Comparison of ENCODE assay signal across 1 cellular context in the genomic region with DNA sequence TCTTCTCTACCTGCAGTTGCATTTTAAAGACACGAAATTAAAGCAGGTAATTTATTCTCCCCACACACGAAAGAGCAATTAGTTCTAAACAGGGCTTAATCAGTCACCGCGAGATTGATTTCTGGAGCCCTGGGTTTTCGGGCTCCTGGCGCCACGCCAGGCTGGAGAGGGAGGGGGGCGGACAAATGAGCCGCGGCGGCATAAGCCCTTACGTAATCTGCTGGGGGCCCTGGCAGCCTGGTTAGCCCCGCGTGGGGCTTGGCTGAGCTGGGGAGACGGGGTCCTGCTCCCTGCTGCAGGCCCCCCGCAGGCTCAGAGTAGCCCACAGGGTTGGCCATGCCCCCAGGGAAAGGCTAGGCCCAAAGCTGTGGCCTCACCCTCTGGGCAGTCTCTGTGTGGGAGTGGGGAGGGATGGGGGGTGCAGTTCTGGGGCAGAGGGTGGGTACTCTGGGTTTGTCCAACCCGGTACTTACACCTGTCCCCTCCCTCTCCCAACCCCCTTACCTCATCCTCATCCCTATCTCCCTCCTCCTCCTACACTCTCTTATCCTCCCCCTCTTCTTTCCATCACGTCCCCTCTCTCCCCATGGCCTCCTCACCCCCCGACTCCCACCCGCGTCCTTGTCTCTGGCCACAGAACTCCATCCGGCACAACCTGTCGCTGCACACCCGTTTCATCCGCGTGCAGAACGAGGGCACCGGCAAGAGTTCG.
A peak's percentile ranks its signal among the peaks of the same experiment; 100 is the strongest.
TF ChIP-seq lines count a peak whose summit lies in the region.

No MANE protein-coding gene starts in this region.

TF ChIP-seq in HEK293, 187 proteins besides CTCF, POLR2A, EP300 and RAD21 (continued from another document and continues in another):
- TF ChIP-seq, protein P1, sequence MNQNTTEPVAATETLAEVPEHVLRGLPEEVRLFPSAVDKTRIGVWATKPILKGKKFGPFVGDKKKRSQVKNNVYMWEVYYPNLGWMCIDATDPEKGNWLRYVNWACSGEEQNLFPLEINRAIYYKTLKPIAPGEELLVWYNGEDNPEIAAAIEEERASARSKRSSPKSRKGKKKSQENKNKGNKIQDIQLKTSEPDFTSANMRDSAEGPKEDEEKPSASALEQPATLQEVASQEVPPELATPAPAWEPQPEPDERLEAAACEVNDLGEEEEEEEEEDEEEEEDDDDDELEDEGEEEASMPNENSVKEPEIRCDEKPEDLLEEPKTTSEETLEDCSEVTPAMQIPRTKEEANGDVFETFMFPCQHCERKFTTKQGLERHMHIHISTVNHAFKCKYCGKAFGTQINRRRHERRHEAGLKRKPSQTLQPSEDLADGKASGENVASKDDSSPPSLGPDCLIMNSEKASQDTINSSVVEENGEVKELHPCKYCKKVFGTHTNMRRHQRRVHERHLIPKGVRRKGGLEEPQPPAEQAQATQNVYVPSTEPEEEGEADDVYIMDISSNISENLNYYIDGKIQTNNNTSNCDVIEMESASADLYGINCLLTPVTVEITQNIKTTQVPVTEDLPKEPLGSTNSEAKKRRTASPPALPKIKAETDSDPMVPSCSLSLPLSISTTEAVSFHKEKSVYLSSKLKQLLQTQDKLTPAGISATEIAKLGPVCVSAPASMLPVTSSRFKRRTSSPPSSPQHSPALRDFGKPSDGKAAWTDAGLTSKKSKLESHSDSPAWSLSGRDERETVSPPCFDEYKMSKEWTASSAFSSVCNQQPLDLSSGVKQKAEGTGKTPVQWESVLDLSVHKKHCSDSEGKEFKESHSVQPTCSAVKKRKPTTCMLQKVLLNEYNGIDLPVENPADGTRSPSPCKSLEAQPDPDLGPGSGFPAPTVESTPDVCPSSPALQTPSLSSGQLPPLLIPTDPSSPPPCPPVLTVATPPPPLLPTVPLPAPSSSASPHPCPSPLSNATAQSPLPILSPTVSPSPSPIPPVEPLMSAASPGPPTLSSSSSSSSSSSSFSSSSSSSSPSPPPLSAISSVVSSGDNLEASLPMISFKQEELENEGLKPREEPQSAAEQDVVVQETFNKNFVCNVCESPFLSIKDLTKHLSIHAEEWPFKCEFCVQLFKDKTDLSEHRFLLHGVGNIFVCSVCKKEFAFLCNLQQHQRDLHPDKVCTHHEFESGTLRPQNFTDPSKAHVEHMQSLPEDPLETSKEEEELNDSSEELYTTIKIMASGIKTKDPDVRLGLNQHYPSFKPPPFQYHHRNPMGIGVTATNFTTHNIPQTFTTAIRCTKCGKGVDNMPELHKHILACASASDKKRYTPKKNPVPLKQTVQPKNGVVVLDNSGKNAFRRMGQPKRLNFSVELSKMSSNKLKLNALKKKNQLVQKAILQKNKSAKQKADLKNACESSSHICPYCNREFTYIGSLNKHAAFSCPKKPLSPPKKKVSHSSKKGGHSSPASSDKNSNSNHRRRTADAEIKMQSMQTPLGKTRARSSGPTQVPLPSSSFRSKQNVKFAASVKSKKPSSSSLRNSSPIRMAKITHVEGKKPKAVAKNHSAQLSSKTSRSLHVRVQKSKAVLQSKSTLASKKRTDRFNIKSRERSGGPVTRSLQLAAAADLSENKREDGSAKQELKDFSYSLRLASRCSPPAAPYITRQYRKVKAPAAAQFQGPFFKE (tag by site-specific recombination; IDR thresholded peaks at IDR 0.05; ENCODE audit: borderline replicate concordance), result no peak
- TF ChIP-seq ZNF366 (tag by site-specific recombination; conservative IDR thresholded peaks at IDR 0.05), result peak; percentile 76
- TF ChIP-seq ZNF585B (tag by site-specific recombination; IDR thresholded peaks at IDR 0.05), result no peak
- TF ChIP-seq ZNF830 (tag by site-specific recombination; IDR thresholded peaks at IDR 0.05; ENCODE audit: low read depth), result no peak
- peak; percentile 34; the same call in 1 of the 2 replicates for TF ChIP-seq ZBTB21 (tag by site-specific recombination; IDR thresholded peaks at IDR 0.05)
- TF ChIP-seq, protein P2, sequence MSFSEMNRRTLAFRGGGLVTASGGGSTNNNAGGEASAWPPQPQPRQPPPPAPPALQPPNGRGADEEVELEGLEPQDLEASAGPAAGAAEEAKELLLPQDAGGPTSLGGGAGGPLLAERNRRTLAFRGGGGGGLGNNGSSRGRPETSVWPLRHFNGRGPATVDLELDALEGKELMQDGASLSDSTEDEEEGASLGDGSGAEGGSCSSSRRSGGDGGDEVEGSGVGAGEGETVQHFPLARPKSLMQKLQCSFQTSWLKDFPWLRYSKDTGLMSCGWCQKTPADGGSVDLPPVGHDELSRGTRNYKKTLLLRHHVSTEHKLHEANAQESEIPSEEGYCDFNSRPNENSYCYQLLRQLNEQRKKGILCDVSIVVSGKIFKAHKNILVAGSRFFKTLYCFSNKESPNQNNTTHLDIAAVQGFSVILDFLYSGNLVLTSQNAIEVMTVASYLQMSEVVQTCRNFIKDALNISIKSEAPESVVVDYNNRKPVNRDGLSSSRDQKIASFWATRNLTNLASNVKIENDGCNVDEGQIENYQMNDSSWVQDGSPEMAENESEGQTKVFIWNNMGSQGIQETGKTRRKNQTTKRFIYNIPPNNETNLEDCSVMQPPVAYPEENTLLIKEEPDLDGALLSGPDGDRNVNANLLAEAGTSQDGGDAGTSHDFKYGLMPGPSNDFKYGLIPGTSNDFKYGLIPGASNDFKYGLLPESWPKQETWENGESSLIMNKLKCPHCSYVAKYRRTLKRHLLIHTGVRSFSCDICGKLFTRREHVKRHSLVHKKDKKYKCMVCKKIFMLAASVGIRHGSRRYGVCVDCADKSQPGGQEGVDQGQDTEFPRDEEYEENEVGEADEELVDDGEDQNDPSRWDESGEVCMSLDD (tag by site-specific recombination; IDR thresholded peaks at IDR 0.05), result peak; percentile 47; the same call in 1 of the 2 replicates
- TF ChIP-seq ZNF174 (tag by site-specific recombination; IDR thresholded peaks at IDR 0.05), result no peak
- TF ChIP-seq ZIC2 (tag by site-specific recombination; IDR thresholded peaks at IDR 0.05), result peak; percentile 94
- no peak for TF ChIP-seq ZNF354C (tag by site-specific recombination; IDR thresholded peaks at IDR 0.05; ENCODE audit: borderline replicate concordance, low read depth)
- TF ChIP-seq ZNF138 (tag by site-specific recombination; IDR thresholded peaks at IDR 0.05; ENCODE audit: borderline replicate concordance), result no peak
- peak; percentile 95 for TF ChIP-seq GLIS2 (tag by site-specific recombination; IDR thresholded peaks at IDR 0.05)
- no peak for TF ChIP-seq ZNF501 (tag by site-specific recombination; IDR thresholded peaks at IDR 0.05)
- TF ChIP-seq, protein P3, sequence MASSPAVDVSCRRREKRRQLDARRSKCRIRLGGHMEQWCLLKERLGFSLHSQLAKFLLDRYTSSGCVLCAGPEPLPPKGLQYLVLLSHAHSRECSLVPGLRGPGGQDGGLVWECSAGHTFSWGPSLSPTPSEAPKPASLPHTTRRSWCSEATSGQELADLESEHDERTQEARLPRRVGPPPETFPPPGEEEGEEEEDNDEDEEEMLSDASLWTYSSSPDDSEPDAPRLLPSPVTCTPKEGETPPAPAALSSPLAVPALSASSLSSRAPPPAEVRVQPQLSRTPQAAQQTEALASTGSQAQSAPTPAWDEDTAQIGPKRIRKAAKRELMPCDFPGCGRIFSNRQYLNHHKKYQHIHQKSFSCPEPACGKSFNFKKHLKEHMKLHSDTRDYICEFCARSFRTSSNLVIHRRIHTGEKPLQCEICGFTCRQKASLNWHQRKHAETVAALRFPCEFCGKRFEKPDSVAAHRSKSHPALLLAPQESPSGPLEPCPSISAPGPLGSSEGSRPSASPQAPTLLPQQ (tag by site-specific recombination; IDR thresholded peaks at IDR 0.05), result peak; percentile 65; the same call in 1 of the 2 replicates
- peak; percentile 79 for TF ChIP-seq KLF10 (tag by site-specific recombination; IDR thresholded peaks at IDR 0.05)
- TF ChIP-seq, protein P4, sequence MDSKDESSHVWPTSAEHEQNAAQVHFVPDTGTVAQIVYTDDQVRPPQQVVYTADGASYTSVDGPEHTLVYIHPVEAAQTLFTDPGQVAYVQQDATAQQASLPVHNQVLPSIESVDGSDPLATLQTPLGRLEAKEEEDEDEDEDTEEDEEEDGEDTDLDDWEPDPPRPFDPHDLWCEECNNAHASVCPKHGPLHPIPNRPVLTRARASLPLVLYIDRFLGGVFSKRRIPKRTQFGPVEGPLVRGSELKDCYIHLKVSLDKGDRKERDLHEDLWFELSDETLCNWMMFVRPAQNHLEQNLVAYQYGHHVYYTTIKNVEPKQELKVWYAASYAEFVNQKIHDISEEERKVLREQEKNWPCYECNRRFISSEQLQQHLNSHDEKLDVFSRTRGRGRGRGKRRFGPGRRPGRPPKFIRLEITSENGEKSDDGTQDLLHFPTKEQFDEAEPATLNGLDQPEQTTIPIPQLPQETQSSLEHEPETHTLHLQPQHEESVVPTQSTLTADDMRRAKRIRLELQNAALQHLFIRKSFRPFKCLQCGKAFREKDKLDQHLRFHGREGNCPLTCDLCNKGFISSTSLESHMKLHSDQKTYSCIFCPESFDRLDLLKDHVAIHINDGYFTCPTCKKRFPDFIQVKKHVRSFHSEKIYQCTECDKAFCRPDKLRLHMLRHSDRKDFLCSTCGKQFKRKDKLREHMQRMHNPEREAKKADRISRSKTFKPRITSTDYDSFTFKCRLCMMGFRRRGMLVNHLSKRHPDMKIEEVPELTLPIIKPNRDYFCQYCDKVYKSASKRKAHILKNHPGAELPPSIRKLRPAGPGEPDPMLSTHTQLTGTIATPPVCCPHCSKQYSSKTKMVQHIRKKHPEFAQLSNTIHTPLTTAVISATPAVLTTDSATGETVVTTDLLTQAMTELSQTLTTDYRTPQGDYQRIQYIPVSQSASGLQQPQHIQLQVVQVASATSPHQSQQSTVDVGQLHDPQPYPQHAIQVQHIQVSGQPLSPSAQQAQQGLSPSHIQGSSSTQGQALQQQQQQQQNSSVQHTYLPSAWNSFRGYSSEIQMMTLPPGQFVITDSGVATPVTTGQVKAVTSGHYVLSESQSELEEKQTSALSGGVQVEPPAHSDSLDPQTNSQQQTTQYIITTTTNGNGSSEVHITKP (tag by site-specific recombination; IDR thresholded peaks at IDR 0.05), result 0 out of 2 replicates have a peak, but pooled peaks have one; percentile 18
- no peak for TF ChIP-seq ZNF211 (tag by site-specific recombination; IDR thresholded peaks at IDR 0.05; ENCODE audit: low read depth)
- TF ChIP-seq ZNF777 (tag by site-specific recombination; IDR thresholded peaks at IDR 0.05; ENCODE audit: borderline replicate concordance), result no peak
- TF ChIP-seq ZFP3 (tag by site-specific recombination; IDR thresholded peaks at IDR 0.05; ENCODE audit: low read depth), result no peak
- no peak for TF ChIP-seq ZNF155 (tag by site-specific recombination; IDR thresholded peaks at IDR 0.05)
- no peak for TF ChIP-seq ZNF274 (IDR thresholded peaks at IDR 0.05; ENCODE audit: low read length)
- TF ChIP-seq ZNF274 (tag by site-specific recombination; IDR thresholded peaks at IDR 0.05; ENCODE audit: borderline replicate concordance), result no peak
- peak; percentile 67; the same call in 1 of the 2 replicates for TF ChIP-seq ZSCAN23 (tag by site-specific recombination; IDR thresholded peaks at IDR 0.05)
- TF ChIP-seq, protein P5, sequence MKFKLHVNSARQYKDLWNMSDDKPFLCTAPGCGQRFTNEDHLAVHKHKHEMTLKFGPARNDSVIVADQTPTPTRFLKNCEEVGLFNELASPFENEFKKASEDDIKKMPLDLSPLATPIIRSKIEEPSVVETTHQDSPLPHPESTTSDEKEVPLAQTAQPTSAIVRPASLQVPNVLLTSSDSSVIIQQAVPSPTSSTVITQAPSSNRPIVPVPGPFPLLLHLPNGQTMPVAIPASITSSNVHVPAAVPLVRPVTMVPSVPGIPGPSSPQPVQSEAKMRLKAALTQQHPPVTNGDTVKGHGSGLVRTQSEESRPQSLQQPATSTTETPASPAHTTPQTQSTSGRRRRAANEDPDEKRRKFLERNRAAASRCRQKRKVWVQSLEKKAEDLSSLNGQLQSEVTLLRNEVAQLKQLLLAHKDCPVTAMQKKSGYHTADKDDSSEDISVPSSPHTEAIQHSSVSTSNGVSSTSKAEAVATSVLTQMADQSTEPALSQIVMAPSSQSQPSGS (tag by site-specific recombination; IDR thresholded peaks at IDR 0.05; ENCODE audit: low read depth), result peak; percentile 74
- peak; percentile 99 for TF ChIP-seq GLIS1 (tag by site-specific recombination; IDR thresholded peaks at IDR 0.05)
- TF ChIP-seq, protein P6, sequence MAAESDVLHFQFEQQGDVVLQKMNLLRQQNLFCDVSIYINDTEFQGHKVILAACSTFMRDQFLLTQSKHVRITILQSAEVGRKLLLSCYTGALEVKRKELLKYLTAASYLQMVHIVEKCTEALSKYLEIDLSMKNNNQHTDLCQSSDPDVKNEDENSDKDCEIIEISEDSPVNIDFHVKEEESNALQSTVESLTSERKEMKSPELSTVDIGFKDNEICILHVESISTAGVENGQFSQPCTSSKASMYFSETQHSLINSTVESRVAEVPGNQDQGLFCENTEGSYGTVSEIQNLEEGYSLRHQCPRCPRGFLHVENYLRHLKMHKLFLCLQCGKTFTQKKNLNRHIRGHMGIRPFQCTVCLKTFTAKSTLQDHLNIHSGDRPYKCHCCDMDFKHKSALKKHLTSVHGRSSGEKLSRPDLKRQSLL (tag by site-specific recombination; IDR thresholded peaks at IDR 0.05), result peak; percentile 50; the same call in 1 of the 2 replicates
- TF ChIP-seq ZBTB48 (tag by site-specific recombination; IDR thresholded peaks at IDR 0.05), result peak; percentile 76
- TF ChIP-seq ZNF433 (tag by site-specific recombination; IDR thresholded peaks at IDR 0.05; ENCODE audit: low read depth), result no peak
- no peak for TF ChIP-seq ZNF23 (tag by site-specific recombination; IDR thresholded peaks at IDR 0.05; ENCODE audit: borderline replicate concordance)
- TF ChIP-seq, protein P7, sequence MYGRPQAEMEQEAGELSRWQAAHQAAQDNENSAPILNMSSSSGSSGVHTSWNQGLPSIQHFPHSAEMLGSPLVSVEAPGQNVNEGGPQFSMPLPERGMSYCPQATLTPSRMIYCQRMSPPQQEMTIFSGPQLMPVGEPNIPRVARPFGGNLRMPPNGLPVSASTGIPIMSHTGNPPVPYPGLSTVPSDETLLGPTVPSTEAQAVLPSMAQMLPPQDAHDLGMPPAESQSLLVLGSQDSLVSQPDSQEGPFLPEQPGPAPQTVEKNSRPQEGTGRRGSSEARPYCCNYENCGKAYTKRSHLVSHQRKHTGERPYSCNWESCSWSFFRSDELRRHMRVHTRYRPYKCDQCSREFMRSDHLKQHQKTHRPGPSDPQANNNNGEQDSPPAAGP (tag by site-specific recombination; IDR thresholded peaks at IDR 0.05), result peak; percentile 77
- peak; percentile 73; the same call in 1 of the 2 replicates for TF ChIP-seq SCRT1 (tag by site-specific recombination; IDR thresholded peaks at IDR 0.05; ENCODE audit: borderline replicate concordance)
- peak; percentile 72 for TF ChIP-seq ZSCAN30 (tag by site-specific recombination; IDR thresholded peaks at IDR 0.05)
- TF ChIP-seq SALL2 (tag by site-specific recombination; IDR thresholded peaks at IDR 0.05; ENCODE audit: borderline replicate concordance), result no peak
- TF ChIP-seq ZBTB20 (tag by site-specific recombination; IDR thresholded peaks at IDR 0.05), result peak; percentile 82
- no peak for TF ChIP-seq KLF7 (tag by site-specific recombination; IDR thresholded peaks at IDR 0.05; ENCODE audit: borderline replicate concordance)
- TF ChIP-seq GLI2 (tag by site-specific recombination; IDR thresholded peaks at IDR 0.05; ENCODE audit: borderline replicate concordance, low read depth), result no peak
- TF ChIP-seq ZNF175 (tag by site-specific recombination; IDR thresholded peaks at IDR 0.05), result no peak
- TF ChIP-seq SP7 (tag by site-specific recombination; IDR thresholded peaks at IDR 0.05), result peak; percentile 78
